In genomic region chr2:130737592-130737991, GRCh38 we compare ENCODE assay signal across 23 cellular contexts. TPM values are rescaled to one million over a fixed set of nuclear protein-coding genes. Genes with fewer than 3 reads are reported as not detected.
"Had no signal": no experiment of that assay in that cellular context is flagged by ENCODE, and none has a peak within 500 bp of the region (broad histone marks: within the 10 kb centered on the region; RNA-seq: fewer than 3 reads in every experiment).

No MANE protein-coding gene starts in this region.

- H3K9me2 ChIP-seq: SK-N-SH had no signal

- H3K4me3 ChIP-seq: MG63 had no signal

- H3K36me3 ChIP-seq: MG63 had no signal

- FAIRE-seq: HTR-8/SVneo had no signal

- DNase-seq: Karpas-422, KG1, MG63, NCI-H1092, NCI-H1105 treated with DMSO at 0.1 percent for 48 hours, NCI-H1417 treated with DMSO at 0.1 percent for 48 hours, NCI-H146, NCI-H1694 treated with DMSO at 0.1 percent for 48 hours, NCI-H1930, NCI-H2081, NCI-H2107, NCI-H2227 treated with DMSO at 0.1 percent for 48 hours, NCI-H446, NCI-H510A, NCI-H524 treated with DMSO at 0.1 percent for 48 hours, NCI-H69, NCI-H774, SHP77, SK-N-SH had no signal

- H3K9me3 ChIP-seq: MG63, SK-N-SH had no signal

- H3K9ac ChIP-seq: SK-N-SH had no signal

- H3K27me3 ChIP-seq: MG63 had no signal

- H3K27ac ChIP-seq: HL-60, RWPE1 had no signal

- H3K4me2 ChIP-seq: SK-N-SH had no signal

RNA-seq across cellular contexts. Expression of gene GPR148, which starts 8.7 kb away (rescaled TPM):
- total RNA-seq: SK-MEL-5 had no signal
- polyA plus RNA-seq: SK-N-SH had no signal

RNA-seq across cellular contexts. Expression of gene AMER3, which starts 17.7 kb away (rescaled TPM):
- total RNA-seq: SK-MEL-5 had no signal
